In the genomic region with DNA sequence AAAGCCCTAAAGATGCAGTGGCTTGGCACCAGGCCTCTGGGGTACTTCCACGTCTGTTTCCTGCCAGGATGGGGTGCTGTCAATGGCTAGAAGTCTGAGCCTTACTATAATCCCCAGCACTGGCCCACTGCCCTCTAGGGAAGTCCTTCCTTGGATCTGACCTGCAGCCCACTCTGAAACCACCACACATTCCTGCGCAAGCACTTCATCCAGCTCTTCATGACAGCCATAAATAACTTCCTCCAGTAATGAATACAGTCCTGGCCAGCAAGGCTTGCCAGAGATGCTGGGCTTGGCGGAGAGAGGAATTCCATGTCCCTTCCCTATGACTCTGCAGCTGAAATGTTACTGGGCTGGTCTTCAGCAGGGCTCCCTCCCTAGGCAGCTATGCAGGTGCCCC, we compare ENCODE assay signal across 1 cellular context.
TF ChIP-seq lines count a peak whose summit lies in the region.

No MANE protein-coding gene starts in this region.

TF ChIP-seq in IMR-90, 13 proteins besides CTCF, POLR2A, EP300 and RAD21 (continued from another document):
- no peak for TF ChIP-seq RCOR1 (IDR thresholded peaks at IDR 0.05; ENCODE audit: insufficient replicate concordance, low read length)
- TF ChIP-seq RFX5 (IDR thresholded peaks at IDR 0.05; ENCODE audit: low read depth, low read length), result no peak
- TF ChIP-seq NFE2L2 (IDR thresholded peaks at IDR 0.05; ENCODE audit: low read depth, low read length), result no peak
- TF ChIP-seq MAZ (IDR thresholded peaks at IDR 0.05; ENCODE audit: borderline replicate concordance, low read depth, low read length), result no peak
- no peak for TF ChIP-seq MAFK (IDR thresholded peaks at IDR 0.05; ENCODE audit: low read depth, low read length)
- TF ChIP-seq CHD1 (IDR thresholded peaks at IDR 0.05; ENCODE audit: low read depth, low read length), result no peak
- no peak for TF ChIP-seq SMC3 (IDR thresholded peaks at IDR 0.05; ENCODE audit: low read depth, low read length)
- TF ChIP-seq, protein P1, sequence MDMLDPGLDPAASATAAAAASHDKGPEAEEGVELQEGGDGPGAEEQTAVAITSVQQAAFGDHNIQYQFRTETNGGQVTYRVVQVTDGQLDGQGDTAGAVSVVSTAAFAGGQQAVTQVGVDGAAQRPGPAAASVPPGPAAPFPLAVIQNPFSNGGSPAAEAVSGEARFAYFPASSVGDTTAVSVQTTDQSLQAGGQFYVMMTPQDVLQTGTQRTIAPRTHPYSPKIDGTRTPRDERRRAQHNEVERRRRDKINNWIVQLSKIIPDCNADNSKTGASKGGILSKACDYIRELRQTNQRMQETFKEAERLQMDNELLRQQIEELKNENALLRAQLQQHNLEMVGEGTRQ (IDR thresholded peaks at IDR 0.05; ENCODE audit: low read depth, low read length), result no peak
- TF ChIP-seq CEBPB (IDR thresholded peaks at IDR 0.05; ENCODE audit: low read depth, low read length), result no peak
- no peak for TF ChIP-seq MXI1 (IDR thresholded peaks at IDR 0.05; ENCODE audit: borderline replicate concordance, low read depth, low read length)
- TF ChIP-seq FOS (IDR thresholded peaks at IDR 0.05; ENCODE audit: low read depth, low read length), result no peak
- TF ChIP-seq, protein P2, sequence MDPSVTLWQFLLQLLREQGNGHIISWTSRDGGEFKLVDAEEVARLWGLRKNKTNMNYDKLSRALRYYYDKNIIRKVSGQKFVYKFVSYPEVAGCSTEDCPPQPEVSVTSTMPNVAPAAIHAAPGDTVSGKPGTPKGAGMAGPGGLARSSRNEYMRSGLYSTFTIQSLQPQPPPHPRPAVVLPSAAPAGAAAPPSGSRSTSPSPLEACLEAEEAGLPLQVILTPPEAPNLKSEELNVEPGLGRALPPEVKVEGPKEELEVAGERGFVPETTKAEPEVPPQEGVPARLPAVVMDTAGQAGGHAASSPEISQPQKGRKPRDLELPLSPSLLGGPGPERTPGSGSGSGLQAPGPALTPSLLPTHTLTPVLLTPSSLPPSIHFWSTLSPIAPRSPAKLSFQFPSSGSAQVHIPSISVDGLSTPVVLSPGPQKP (IDR thresholded peaks at IDR 0.05; ENCODE audit: borderline replicate concordance, low read depth, low read length), result no peak
